Comparison of ENCODE assay signal across 8 cellular contexts in genomic region chr2:199910338-199911051, GRCh38. TPM values are rescaled to one million over a fixed set of nuclear protein-coding genes. Genes with fewer than 3 reads are reported as not detected.
A peak's percentile ranks its signal among the peaks of the same experiment; 100 is the strongest.
DNase-seq lines count a peak whose midpoint lies in the region; ATAC-seq and TF ChIP-seq lines count a peak whose summit lies in the region.

No MANE protein-coding gene starts in this region.

- H3K9ac ChIP-seq in HUES48 (ENCODE audit: low read depth, low read length) (peak overlapping the region; percentile 89), mammary epithelial cell (ENCODE audit: insufficient read depth, low read length) (peak overlapping the region; percentile 35)

- H3K27me3 ChIP-seq in BJ (ENCODE audit: control insufficient read depth, insufficient read depth, low read length): no peaks in the 10 kb centered on the region
- H3K27me3 ChIP-seq in HUES48 (ENCODE audit: control insufficient read depth, insufficient read depth, low read length): no peaks in the 10 kb centered on the region
- H3K27me3 ChIP-seq in mammary epithelial cell (ENCODE audit: insufficient read depth, low read length): no peaks in the 10 kb centered on the region
- H3K27me3 ChIP-seq in naive thymus-derived CD4-positive, alpha-beta T cell (ENCODE audit: control insufficient read depth in 2 of 2, insufficient read depth in 2 of 2, low read length in 2 of 2): peaks cover 0 to 3% of the 10 kb centered on the region in 2 donors

- H3K27ac ChIP-seq in HUES48 (ENCODE audit: low read depth, low read length) (peak overlapping the region; percentile 95), mammary epithelial cell (ENCODE audit: insufficient read depth, low read depth, low read length) (peak overlapping the region; percentile 86)
- H3K27ac ChIP-seq in naive thymus-derived CD4-positive, alpha-beta T cell (ENCODE audit: low read depth, low read length): peak overlapping the region; percentile 89

- DNase-seq in BJ (ENCODE audit: low read depth) (no peak), mammary epithelial cell (no peak), NCI-H748 (lab: John Stamatoyannopoulos, UW; ENCODE audit: unreplicated experiment) (no peak), SK-N-DZ (ENCODE audit: low spot score) (no peak), NCI-H524 treated with DMSO at 0.1 percent for 48 hours (lab: John Stamatoyannopoulos, UW) (no peak)
- peak in 1 of 9 donors; percentile 7 for DNase-seq in naive thymus-derived CD4-positive, alpha-beta T cell
- DNase-seq in stimulated activated CD4-positive, alpha-beta T cell treated with anti-CD3 and anti-CD28 coated beads, Interleukin-4, amount 100 ng/mL, for 4 hours: no peak

- peak overlapping the region; percentile 89 to 100 (median 98) for H3K4me3 Mint-ChIP-seq in naive thymus-derived CD4-positive, alpha-beta T cell

- TF ChIP-seq CTCF in BJ (IDR thresholded peaks at IDR 0.05; ENCODE audit: insufficient read depth, low read depth, low read length) (no peak), mammary epithelial cell (conservative IDR thresholded peaks at IDR 0.05 in 1 of 2, IDR thresholded peaks at IDR 0.05 in 1 of 2; ENCODE audit: extremely low read depth in 1 of 2, insufficient read depth in 1 of 2, low read depth in 1 of 2, low read length in 2 of 2) (no peak)

- 36% methylated on average over 9 of the region's 18 CpGs for WGBS in mammary epithelial cell (ENCODE audit: low coverage, missing lambda C conversion rate)

- dilution Hi-C loops in mammary epithelial cell (cut with HindIII; ENCODE audit: low sequenced_read_pairs): no loop called here

- H3K4me3 ChIP-seq in BJ (ENCODE audit: low read depth, low read length): peak overlapping the region; percentile 31
- H3K4me3 ChIP-seq in HUES48 (ENCODE audit: low read depth, low read length): peak overlapping the region; percentile 99
- peak overlapping the region; percentile 37 to 77 (median 41) for H3K4me3 ChIP-seq in mammary epithelial cell (replicated peaks in 1 of 3; ENCODE audit: insufficient read depth in 1 of 3, low read depth in 2 of 3, low read length in 3 of 3)
- H3K4me3 ChIP-seq in naive thymus-derived CD4-positive, alpha-beta T cell (ENCODE audit: low read length): peak overlapping the region; percentile 75

- no peaks in the 10 kb centered on the region for H3K36me3 ChIP-seq in BJ (ENCODE audit: control insufficient read depth, insufficient read depth, low read length)
- H3K36me3 ChIP-seq in HUES48 (ENCODE audit: control insufficient read depth, insufficient read depth, low read length): peaks cover 19% of the 10 kb centered on the region
- peaks cover 4% of the 10 kb centered on the region for H3K36me3 ChIP-seq in mammary epithelial cell (ENCODE audit: insufficient read depth, low read length)
- H3K36me3 ChIP-seq in naive thymus-derived CD4-positive, alpha-beta T cell (ENCODE audit: control insufficient read depth in 2 of 3, insufficient read depth in 3 of 3, low read length in 3 of 3): peaks cover 0 to 6% (median 0%) of the 10 kb centered on the region in 3 experiments

- ATAC-seq in naive thymus-derived CD4-positive, alpha-beta T cell: no peak

- H3K79me2 ChIP-seq in mammary epithelial cell (ENCODE audit: insufficient read depth, low read length): peaks cover 38% of the 10 kb centered on the region

- H3K9me3 ChIP-seq in HUES48 (ENCODE audit: control insufficient read depth, insufficient read depth, low read length) (no peaks in the 10 kb centered on the region), mammary epithelial cell (replicated peaks; ENCODE audit: insufficient read depth, low read length) (no peaks in the 10 kb centered on the region)
- no peaks in the 10 kb centered on the region for H3K9me3 ChIP-seq in naive thymus-derived CD4-positive, alpha-beta T cell (ENCODE audit: control insufficient read depth in 2 of 3, low read length in 3 of 3)

- peak overlapping the region; percentile 94 for H2AFZ ChIP-seq in mammary epithelial cell (ENCODE audit: low read depth, low read length)

- CTCF ChIA-PET in BJ (lab: Yijun Ruan, JAX): interaction anchor here (0.7 to 1.0 kb wide), 2 partner anchors 170 to 719 kb away, joined by 3 read pairs; no protein-coding TSS in a partner anchor
- CTCF ChIA-PET in mammary epithelial cell (lab: Charles Lee; ENCODE audit: low non-redundant PET): no interaction called here
- CTCF ChIA-PET in naive thymus-derived CD4-positive, alpha-beta T cell (lab: Charles Lee): no interaction called here

- H3K4me1 ChIP-seq in HUES48 (ENCODE audit: control insufficient read depth, insufficient read depth, low read length): peaks cover 13% of the 10 kb centered on the region
- H3K4me1 ChIP-seq in mammary epithelial cell (ENCODE audit: insufficient read depth, low read length): peaks cover 12% of the 10 kb centered on the region
- H3K4me1 ChIP-seq in naive thymus-derived CD4-positive, alpha-beta T cell (ENCODE audit: control insufficient read depth in 2 of 2, insufficient read depth in 2 of 2, low read length in 2 of 2): peaks cover 11 to 19% of the 10 kb centered on the region in 2 donors

- intact Hi-C loops in mammary epithelial cell (cut with micrococcal nuclease): no loop called here
- intact Hi-C loops in naive thymus-derived CD4-positive, alpha-beta T cell (cut with micrococcal nuclease): loop anchor here (1.0 to 10.0 kb wide), 10 partner anchors 17 to 1734 kb away; partner anchors contain the start of genes BZW1 (in 2 of the 2), FTCDNL1 (in 2 of the 2), MAIP1 (in 2 of the 2) and TYW5 (in 2 of the 2)

- POLR2A ChIA-PET in BJ (lab: Charles Lee): no interaction called here
- POLR2A ChIA-PET in naive thymus-derived CD4-positive, alpha-beta T cell (lab: Charles Lee): interaction anchor here (0.8 to 0.9 kb wide), 3 partner anchors 20 to 44 kb away, joined by 3 to 5 read pairs (median 3); partner anchors contain the start of genes MAIP1 and TYW5

- H3K27ac Mint-ChIP-seq in naive thymus-derived CD4-positive, alpha-beta T cell: peak overlapping the region; percentile 72 to 95 (median 94)

- peaks cover 0 to 21% (median 9%) of the 10 kb centered on the region in 5 donors for H3K27me3 Mint-ChIP-seq in naive thymus-derived CD4-positive, alpha-beta T cell

- BruUV-seq in mammary epithelial cell (replicated peaks; lab: Mats Ljungman, UMichigan): TSS peak; percentile 70

- peaks cover 22 to 41% (median 37%) of the 10 kb centered on the region in 7 donors for H3K4me1 Mint-ChIP-seq in naive thymus-derived CD4-positive, alpha-beta T cell

- peaks cover 4% of the 10 kb centered on the region for H4K20me1 ChIP-seq in mammary epithelial cell (ENCODE audit: insufficient read depth, low read length)

- in situ Hi-C loops in mammary epithelial cell (cut with MboI; ENCODE audit: low sequenced_read_pairs in 2 of 2): no loop called here

- no peaks in the 10 kb centered on the region for H3K9me3 Mint-ChIP-seq in naive thymus-derived CD4-positive, alpha-beta T cell

- peak overlapping the region; percentile 74 for H3K4me2 ChIP-seq in mammary epithelial cell (ENCODE audit: insufficient read depth, low read depth, low read length)

- peaks cover 0 to 6% (median 0%) of the 10 kb centered on the region in 5 donors for H3K36me3 Mint-ChIP-seq in naive thymus-derived CD4-positive, alpha-beta T cell

RNA-seq across cellular contexts. Expression of gene C2orf69, which starts 0.6 kb away (rescaled TPM):
- polyA plus RNA-seq in BJ (2011; rRNA removed) (2.0 and 4.0 TPM in 2 replicates), mammary epithelial cell (3.9 TPM)
- 1.2 and 1.9 TPM in 2 replicates for polyA minus RNA-seq in BJ (2011; rRNA and poly(A)+ RNA removed)
- total RNA-seq in mammary epithelial cell: 10 to 100 TPM; 12.7 to 16.5 TPM
- 9.1 TPM for polyA minus RNA-seq in mammary epithelial cell
- total RNA-seq in naive thymus-derived CD4-positive, alpha-beta T cell: 10 to 100 TPM; 10.1 to 15.4 (median 12.7) TPM
- 10 to 100 TPM; 10.7 to 10.9 TPM for polyA plus RNA-seq in naive thymus-derived CD4-positive, alpha-beta T cell
- polyA plus RNA-seq in SK-N-DZ (2014; cell fraction: cytosol; rRNA removed): 10.5 and 11.8 TPM in 2 replicates
- polyA plus RNA-seq in SK-N-DZ (2014; cell fraction: nucleus; rRNA removed): 6.0 and 7.3 TPM in 2 replicates

RNA-seq across cellular contexts. Expression of gene TYW5, which starts 44.8 kb away (rescaled TPM):
- polyA plus RNA-seq in BJ (2011; rRNA removed) (2.9 and 4.8 TPM in 2 replicates), mammary epithelial cell (3.6 TPM)
- polyA minus RNA-seq in BJ (2011; rRNA and poly(A)+ RNA removed): 2.4 and 2.5 TPM in 2 replicates
- total RNA-seq in mammary epithelial cell: 10 to 100 TPM; 11.0 to 11.2 TPM
- polyA minus RNA-seq in mammary epithelial cell: 1.2 TPM
- total RNA-seq in naive thymus-derived CD4-positive, alpha-beta T cell: 10 to 100 TPM in 4 of 5 experiments, 1 to 10 TPM in 1; 6.3 to 13.3 (median 11.2) TPM
- 1 to 10 TPM; 2.7 to 3.7 TPM for polyA plus RNA-seq in naive thymus-derived CD4-positive, alpha-beta T cell
- polyA plus RNA-seq in SK-N-DZ (2014; cell fraction: cytosol; rRNA removed): 6.7 and 7.7 TPM in 2 replicates
- 13.2 and 15.6 TPM in 2 replicates for polyA plus RNA-seq in SK-N-DZ (2014; cell fraction: nucleus; rRNA removed)

RNA-seq across cellular contexts. Expression of gene MAIP1, which starts 44.9 kb away (rescaled TPM):
- polyA plus RNA-seq in BJ (2011; rRNA removed): 11.3 and 14.0 TPM in 2 replicates
- polyA minus RNA-seq in BJ (2011; rRNA and poly(A)+ RNA removed): 4.5 and 6.4 TPM in 2 replicates
- total RNA-seq in mammary epithelial cell: 10 to 100 TPM; 20.4 to 23.2 TPM
- 13.0 TPM for polyA plus RNA-seq in mammary epithelial cell
- 0.78 TPM for polyA minus RNA-seq in mammary epithelial cell
- total RNA-seq in naive thymus-derived CD4-positive, alpha-beta T cell: 10 to 100 TPM; 14.5 to 27.8 (median 19.8) TPM
- polyA plus RNA-seq in naive thymus-derived CD4-positive, alpha-beta T cell: 10 to 100 TPM; 16.3 to 17.9 TPM
- 32.9 and 33.5 TPM in 2 replicates for polyA plus RNA-seq in SK-N-DZ (2014; cell fraction: cytosol; rRNA removed)
- polyA plus RNA-seq in SK-N-DZ (2014; cell fraction: nucleus; rRNA removed): 17.1 and 29.3 TPM in 2 replicates

RNA-seq across cellular contexts. Expression of gene FTCDNL1, which starts 59.5 kb away (rescaled TPM):
- polyA plus RNA-seq in BJ (2011; rRNA removed): 0.29 and 0.31 TPM in 2 replicates
- polyA minus RNA-seq in BJ (2011; rRNA and poly(A)+ RNA removed): not detected in 2 replicates
- total RNA-seq in mammary epithelial cell: 1 to 10 TPM in 1 of 2 donors, under 1 TPM in 1; 0.14 to 1.0 TPM
- 0.29 TPM for polyA plus RNA-seq in mammary epithelial cell
- not detected for polyA minus RNA-seq in mammary epithelial cell
- total RNA-seq in naive thymus-derived CD4-positive, alpha-beta T cell: 1 to 10 TPM; 1.2 to 3.7 (median 2.6) TPM
- polyA plus RNA-seq in naive thymus-derived CD4-positive, alpha-beta T cell: 1 to 10 TPM in 1 of 2 donors, under 1 TPM in 1; 0.60 to 1.9 TPM
- polyA plus RNA-seq in SK-N-DZ (2014; cell fraction: cytosol; rRNA removed): 0.59 and 1.1 TPM in 2 replicates
- polyA plus RNA-seq in SK-N-DZ (2014; cell fraction: nucleus; rRNA removed): 0.40 TPM in 1 of 2 replicates, not detected in the other

Comparison
In these comparisons a context has a peak if more than half of its experiments do, and no peak if none do; other contexts are left out.
1. H3K4me3 ChIP-seq: peak in every context shown above with its lines; median percentile 99 in HUES48; 75 in naive thymus-derived CD4-positive, alpha-beta T cell; 41 in mammary epithelial cell; 31 in BJ.